19 cellular contexts compared by ENCODE assay signal in the genomic region with DNA sequence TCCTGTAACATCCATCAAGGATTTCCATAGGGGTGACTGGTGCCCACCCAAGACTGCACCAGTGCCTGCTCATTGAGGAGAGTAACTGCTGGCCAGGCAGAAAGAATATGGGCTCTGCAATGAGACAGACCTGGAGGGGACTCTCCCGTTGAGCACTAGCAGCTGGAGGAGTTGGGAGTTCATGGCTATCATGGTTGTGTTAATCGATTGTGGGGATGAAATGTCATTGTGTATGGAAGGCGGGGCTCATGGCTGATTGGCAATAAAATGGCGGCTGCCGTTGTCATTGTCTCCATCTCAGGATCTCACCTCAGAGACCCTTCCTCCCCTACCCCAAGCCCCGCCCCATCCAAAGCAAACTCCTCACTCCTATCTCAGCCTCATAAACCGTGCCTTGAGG. TPM values are rescaled to one million over a fixed set of nuclear protein-coding genes. Genes with fewer than 3 reads are reported as not detected.
A peak's percentile ranks its signal among the peaks of the same experiment; 100 is the strongest.
DNase-seq lines count a peak whose midpoint lies in the region; ATAC-seq and TF ChIP-seq lines count a peak whose summit lies in the region.
"Had no signal": no experiment of that assay in that cellular context is flagged by ENCODE, and none has a peak within 500 bp of the region (broad histone marks: within the 10 kb centered on the region; RNA-seq: fewer than 3 reads in every experiment).

No MANE protein-coding gene starts in this region.

- POLR2A ChIA-PET in activated CD4-positive, alpha-beta memory T cell treated with anti-CD3 and anti-CD28 coated beads, Interleukin-2, amount 10 ng/mL, durations not matched to agents 7 days and 5 days (lab: Charles Lee): interaction anchor here (0.6 to 1.7 kb wide), 2 partner anchors 21 to 180 kb away, joined by 3 to 6 read pairs; partner anchors contain the start of gene HYI
- POLR2A ChIA-PET in activated CD4-positive, alpha-beta memory T cell treated with anti-CD3 and anti-CD28 coated beads for 36 hours (lab: Charles Lee): no interaction called here

- H3K9me3 ChIP-seq in Loucy (ENCODE audit: insufficient read depth, low read depth, low read length): no peaks in the 10 kb centered on the region
- no peaks in the 10 kb centered on the region for H3K9me3 ChIP-seq in endodermal cell (ENCODE audit: control insufficient read depth, low read length)
- H3K9me3 ChIP-seq: colonic mucosa, heart right ventricle, MG63 had no signal

- H3K9ac ChIP-seq in Loucy (ENCODE audit: low read depth, low read length, poor library complexity, severe bottlenecking) (no peak overlapping the region), endodermal cell (ENCODE audit: extremely low read depth, low read length, poor library complexity, severe bottlenecking) (no peak overlapping the region)

- H3K9me2 ChIP-seq in Loucy (replicated peaks; ENCODE audit: low read depth, low read length): no peaks in the 10 kb centered on the region

- TF ChIP-seq CTCF in Loucy (conservative IDR thresholded peaks at IDR 0.05; ENCODE audit: low read length): no peak
- no peak for TF ChIP-seq CTCF in endodermal cell (conservative IDR thresholded peaks at IDR 0.05)

- H3K36me3 ChIP-seq in Loucy (ENCODE audit: insufficient read depth, low read length): no peaks in the 10 kb centered on the region
- H3K36me3 ChIP-seq in endodermal cell (ENCODE audit: control insufficient read depth, insufficient read depth, low read length): no peaks in the 10 kb centered on the region
- H3K36me3 ChIP-seq: colonic mucosa, heart right ventricle, MG63 had no signal

- no peak overlapping the region for H3K4me3 Mint-ChIP-seq in activated CD4-positive, alpha-beta memory T cell treated with anti-CD3 and anti-CD28 coated beads, Interleukin-2, amount 10 ng/mL, durations not matched to agents 7 days and 5 days
- no peak overlapping the region for H3K4me3 Mint-ChIP-seq in activated CD4-positive, alpha-beta memory T cell treated with anti-CD3 and anti-CD28 coated beads for 36 hours
- no peak overlapping the region for H3K4me3 Mint-ChIP-seq in endodermal cell
- H3K4me3 Mint-ChIP-seq: brain had no signal

- no peaks in the 10 kb centered on the region for H3K79me2 ChIP-seq in Loucy (ENCODE audit: insufficient read depth, low read length)

- H3F3A ChIP-seq in Loucy (ENCODE audit: low read depth): no peaks in the 10 kb centered on the region

- peaks cover 20% of the 10 kb centered on the region for H3K4me1 Mint-ChIP-seq in activated CD4-positive, alpha-beta memory T cell treated with anti-CD3 and anti-CD28 coated beads, Interleukin-2, amount 10 ng/mL, durations not matched to agents 7 days and 5 days
- H3K4me1 Mint-ChIP-seq in activated CD4-positive, alpha-beta memory T cell treated with anti-CD3 and anti-CD28 coated beads for 36 hours (ENCODE audit: low read depth): peaks cover 20% of the 10 kb centered on the region
- peaks cover 27% of the 10 kb centered on the region for H3K4me1 Mint-ChIP-seq in endodermal cell

- H3K4me1 ChIP-seq in Loucy (ENCODE audit: insufficient read depth, low read length, poor library complexity, severe bottlenecking) (peaks cover 8% of the 10 kb centered on the region), endodermal cell (ENCODE audit: control insufficient read depth, insufficient read depth, low read length) (no peaks in the 10 kb centered on the region)
- H3K4me1 ChIP-seq: colonic mucosa had no signal

- H3K27me3 Mint-ChIP-seq in activated CD4-positive, alpha-beta memory T cell treated with anti-CD3 and anti-CD28 coated beads, Interleukin-2, amount 10 ng/mL, durations not matched to agents 7 days and 5 days: peaks cover 10% of the 10 kb centered on the region
- H3K27me3 Mint-ChIP-seq in activated CD4-positive, alpha-beta memory T cell treated with anti-CD3 and anti-CD28 coated beads for 36 hours: peaks cover 5% of the 10 kb centered on the region
- H3K27me3 Mint-ChIP-seq in endodermal cell (ENCODE audit: insufficient read depth): peaks cover 1% of the 10 kb centered on the region

- H3K27me3 ChIP-seq in Loucy (ENCODE audit: insufficient read depth, low read length, poor library complexity, severe bottlenecking) (peaks cover 75% of the 10 kb centered on the region), endodermal cell (ENCODE audit: control insufficient read depth, insufficient read depth, low read length, poor library complexity, severe bottlenecking) (no peaks in the 10 kb centered on the region)
- H3K27me3 ChIP-seq: colonic mucosa, MG63 had no signal

- peaks cover 8% of the 10 kb centered on the region for H3K36me3 Mint-ChIP-seq in activated CD4-positive, alpha-beta memory T cell treated with anti-CD3 and anti-CD28 coated beads, Interleukin-2, amount 10 ng/mL, durations not matched to agents 7 days and 5 days (ENCODE audit: low read depth)
- peaks cover 3% of the 10 kb centered on the region for H3K36me3 Mint-ChIP-seq in activated CD4-positive, alpha-beta memory T cell treated with anti-CD3 and anti-CD28 coated beads for 36 hours
- peaks cover 20% of the 10 kb centered on the region for H3K36me3 Mint-ChIP-seq in endodermal cell (ENCODE audit: low read depth)
- H3K36me3 Mint-ChIP-seq: brain had no signal

- H3K27ac Mint-ChIP-seq in activated CD4-positive, alpha-beta memory T cell treated with anti-CD3 and anti-CD28 coated beads, Interleukin-2, amount 10 ng/mL, durations not matched to agents 7 days and 5 days: peak overlapping the region; percentile 1
- no peak overlapping the region for H3K27ac Mint-ChIP-seq in activated CD4-positive, alpha-beta memory T cell treated with anti-CD3 and anti-CD28 coated beads for 36 hours
- H3K27ac Mint-ChIP-seq in endodermal cell: no peak overlapping the region

- no peak for DNase-seq in activated CD4-positive, alpha-beta memory T cell treated with anti-CD3 and anti-CD28 coated beads, Interleukin-2, amount 10 ng/mL, durations not matched to agents 7 days and 5 days
- no peak for DNase-seq in activated CD4-positive, alpha-beta memory T cell treated with anti-CD3 and anti-CD28 coated beads for 36 hours
- peak; percentile 26 for DNase-seq in endodermal cell
- peak; percentile 19 for DNase-seq in sciatic nerve (ENCODE audit: low spot score)
- no peak for DNase-seq in HCEC 1CT
- DNase-seq in activated T-cell treated with anti-CD3 and anti-CD28 coated beads for 4 hours: no peak
- DNase-seq in retina: no peak
- DNase-seq: activated T-cell treated with anti-CD3 and anti-CD28 coated beads, Interleukin-2, amount 50 U/mL, for 1 hour; C1 segment of cervical spinal cord; Calu3; colonic mucosa; NCI-H524 treated with DMSO at 0.1 percent for 48 hours had no signal

- no peaks in the 10 kb centered on the region for H4K20me1 ChIP-seq in Loucy (ENCODE audit: insufficient read depth, low read length, poor library complexity, severe bottlenecking)

- H3K9me3 Mint-ChIP-seq in activated CD4-positive, alpha-beta memory T cell treated with anti-CD3 and anti-CD28 coated beads, Interleukin-2, amount 10 ng/mL, durations not matched to agents 7 days and 5 days: peaks cover 9% of the 10 kb centered on the region
- H3K9me3 Mint-ChIP-seq in activated CD4-positive, alpha-beta memory T cell treated with anti-CD3 and anti-CD28 coated beads for 36 hours: peaks cover 3% of the 10 kb centered on the region
- no peaks in the 10 kb centered on the region for H3K9me3 Mint-ChIP-seq in endodermal cell
- H3K9me3 Mint-ChIP-seq: immature natural killer cell had no signal

- H2AFZ ChIP-seq in Loucy (ENCODE audit: low read length): peak overlapping the region; percentile 90; the same call in 1 of the 2 replicates

- CTCF ChIA-PET in activated CD4-positive, alpha-beta memory T cell treated with anti-CD3 and anti-CD28 coated beads, Interleukin-2, amount 10 ng/mL, durations not matched to agents 7 days and 5 days (lab: Charles Lee): interaction anchor here (1.5 kb wide), 1 partner anchor 141 kb away, joined by 4 read pairs; no protein-coding TSS in a partner anchor
- CTCF ChIA-PET in activated CD4-positive, alpha-beta memory T cell treated with anti-CD3 and anti-CD28 coated beads for 36 hours (lab: Charles Lee): no interaction called here

- intact Hi-C loops in activated CD4-positive, alpha-beta memory T cell treated with anti-CD3 and anti-CD28 coated beads for 36 hours (cut with micrococcal nuclease): no loop called here
- intact Hi-C loops in sciatic nerve (cut with DNase I): no loop called here

- no peak overlapping the region for H3K27ac ChIP-seq in endodermal cell (ENCODE audit: low read depth, low read length)
- H3K27ac ChIP-seq: colonic mucosa had no signal

- ATAC-seq in sciatic nerve: no peak

- WGBS in endodermal cell (ENCODE audit: insufficient coverage in 1 of 2, insufficient read length in 1 of 2), 2 experiments: 95% methylated on average over 6 of the region's 7 CpGs; no CpG with 5 or more reads in 1 of the 2 experiments

- no peak overlapping the region for H3K4me3 ChIP-seq in Loucy (ENCODE audit: low read length, poor library complexity, severe bottlenecking)
- no peak overlapping the region for H3K4me3 ChIP-seq in endodermal cell (ENCODE audit: low read length)
- H3K4me3 ChIP-seq: colonic mucosa, heart right ventricle, MG63 had no signal

- H3K4me2 ChIP-seq in Loucy (ENCODE audit: low read depth, low read length, poor library complexity, severe bottlenecking): peak overlapping the region; percentile 59

RNA-seq across cellular contexts. Expression of gene TMEM125, which starts 3.9 kb away (rescaled TPM):
- not detected for total RNA-seq in activated CD4-positive, alpha-beta memory T cell treated with anti-CD3 and anti-CD28 coated beads, Interleukin-2, amount 10 ng/mL, durations not matched to agents 7 days and 5 days
- under 1 TPM in 1 of 2 experiments, not detected in 1; 0.12 TPM for total RNA-seq in activated CD4-positive, alpha-beta memory T cell treated with anti-CD3 and anti-CD28 coated beads for 36 hours
- total RNA-seq in endodermal cell (10 to 100 TPM; 11.7 to 16.6 TPM), sciatic nerve (3.2 TPM)
- polyA plus RNA-seq in endodermal cell (2013, experiment 1 of 2): 1.1 TPM
- 0.70 TPM for polyA plus RNA-seq in endodermal cell (2013, experiment 2 of 2)
- total RNA-seq: lung microvascular endothelial cell, subcutaneous adipose tissue had no signal

RNA-seq across cellular contexts. Expression of gene C1orf210, which starts 11.7 kb away (rescaled TPM):
- total RNA-seq in activated CD4-positive, alpha-beta memory T cell treated with anti-CD3 and anti-CD28 coated beads, Interleukin-2, amount 10 ng/mL, durations not matched to agents 7 days and 5 days: not detected
- total RNA-seq in activated CD4-positive, alpha-beta memory T cell treated with anti-CD3 and anti-CD28 coated beads for 36 hours: not detected
- 10 to 100 TPM in 1 of 2 donors, 1 to 10 TPM in 1; 9.7 to 17.9 TPM for total RNA-seq in endodermal cell
- polyA plus RNA-seq in endodermal cell (2013, experiment 1 of 2): 1.9 TPM
- 1.8 TPM for polyA plus RNA-seq in endodermal cell (2013, experiment 2 of 2)
- total RNA-seq in sciatic nerve: not detected
- total RNA-seq: heart right ventricle, lung microvascular endothelial cell had no signal
- polyA plus RNA-seq: heart right ventricle, immature natural killer cell had no signal

RNA-seq across cellular contexts. Expression of gene TIE1, which starts 27.1 kb away (rescaled TPM):
- total RNA-seq in activated CD4-positive, alpha-beta memory T cell treated with anti-CD3 and anti-CD28 coated beads, Interleukin-2, amount 10 ng/mL, durations not matched to agents 7 days and 5 days: under 1 TPM in 1 of 2 experiments, not detected in 1; 0.45 TPM
- total RNA-seq in activated CD4-positive, alpha-beta memory T cell treated with anti-CD3 and anti-CD28 coated beads for 36 hours: not detected
- under 1 TPM; 0.40 to 0.99 TPM for total RNA-seq in endodermal cell
- 1.2 TPM for polyA plus RNA-seq in endodermal cell (2013, experiment 1 of 2)
- 1.7 TPM for polyA plus RNA-seq in endodermal cell (2013, experiment 2 of 2)
- 58.0 TPM for total RNA-seq in sciatic nerve
- total RNA-seq: Calu3 had no signal

Comparison
In these comparisons a context has a peak if more than half of its experiments do, and no peak if none do; other contexts are left out.
1. DNase-seq: peak in endodermal cell (single experiment) and sciatic nerve (single experiment); none in activated CD4-positive, alpha-beta memory T cell treated with anti-CD3 and anti-CD28 coated beads, Interleukin-2, amount 10 ng/mL, durations not matched to agents 7 days and 5 days (single experiment), activated CD4-positive, alpha-beta memory T cell treated with anti-CD3 and anti-CD28 coated beads for 36 hours (single experiment), HCEC 1CT (single experiment), activated T-cell treated with anti-CD3 and anti-CD28 coated beads for 4 hours (single experiment) and retina (single experiment).
2. RNA of gene TIE1, which starts 27.1 kb away (total RNA-seq): 58.0 TPM in sciatic nerve (single experiment); 0.40 to 0.99 TPM in endodermal cell, 0.45 TPM in activated CD4-positive, alpha-beta memory T cell treated with anti-CD3 and anti-CD28 coated beads, Interleukin-2, amount 10 ng/mL, durations not matched to agents 7 days and 5 days and not detected in activated CD4-positive, alpha-beta memory T cell treated with anti-CD3 and anti-CD28 coated beads for 36 hours; every median in the first group is over 10 times any median in the second.